In genomic region chr12:31488737-31489338, GRCh38 we compare ENCODE assay signal across 16 cellular contexts.
DNase-seq lines count a peak whose midpoint lies in the region; ATAC-seq, FAIRE-seq and TF ChIP-seq lines count a peak whose summit lies in the region.
"Had no signal": no experiment of that assay in that cellular context is flagged by ENCODE, and none has a peak within 500 bp of the region (broad histone marks: within the 10 kb centered on the region; RNA-seq: fewer than 3 reads in every experiment).

No MANE protein-coding gene starts in this region.

- no peak for TF ChIP-seq EP300 in ovary (IDR thresholded peaks at IDR 0.05)

- H3K9me3 Mint-ChIP-seq in IgD-negative memory B cell (no peaks in the 10 kb centered on the region), brain (no peaks in the 10 kb centered on the region), neural crest cell (no peaks in the 10 kb centered on the region)
- no peaks in the 10 kb centered on the region for H3K9me3 Mint-ChIP-seq in activated naive CD4-positive, alpha-beta T cell treated with anti-CD3 and anti-CD28 coated beads, Interleukin-2, amount 50 U/mL, for 72 hours
- H3K9me3 Mint-ChIP-seq: CD4-positive, alpha-beta T cell; GM23338 had no signal

- H3K27me3 ChIP-seq in ovary (no peaks in the 10 kb centered on the region), small intestine (ENCODE audit: control insufficient read depth in 2 of 2, insufficient read depth in 2 of 2, low read length in 2 of 2) (no peaks in the 10 kb centered on the region)

- intact Hi-C loops in ovary (cut with DNase I): no loop called here

- TF ChIP-seq POLR2A in GM12891 (IDR thresholded peaks at IDR 0.05; ENCODE audit: low read depth, low read length) (no peak), ovary (IDR thresholded peaks at IDR 0.05) (no peak)

- 50 to 61% (median 51%) methylated on average over 4 of the region's 4 CpGs for WGBS in ovary, 3 donors
- 76 to 87% (median 78%) methylated on average over 4 of the region's 4 CpGs for WGBS in small intestine, 3 donors

- no peak overlapping the region for H3K27ac ChIP-seq in ovary
- H3K27ac ChIP-seq in small intestine (ENCODE audit: low read depth in 1 of 2, low read length in 1 of 2): no peak overlapping the region

- H3K4me3 Mint-ChIP-seq in IgD-negative memory B cell (no peak overlapping the region), brain (no peak overlapping the region), neural crest cell (no peak overlapping the region)
- H3K4me3 Mint-ChIP-seq: B cell; CD4-positive, alpha-beta T cell; GM23338 had no signal

- H3K4me1 ChIP-seq in ovary (ENCODE audit: insufficient read depth) (peaks cover 6% of the 10 kb centered on the region), small intestine (ENCODE audit: control insufficient read depth in 2 of 2, insufficient read depth in 1 of 2, low read depth in 1 of 2, low read length in 1 of 2) (no peaks in the 10 kb centered on the region)

- TF ChIP-seq CTCF in brain (conservative IDR thresholded peaks at IDR 0.05): no peak
- TF ChIP-seq CTCF in neural crest cell (conservative IDR thresholded peaks at IDR 0.05): no peak
- no peak for TF ChIP-seq CTCF in ovary (IDR thresholded peaks at IDR 0.05)

- no peak overlapping the region for H3K4me3 ChIP-seq in ovary
- H3K4me3 ChIP-seq in small intestine (ENCODE audit: low read depth in 1 of 2, low read length in 2 of 2): no peak overlapping the region
- H3K4me3 ChIP-seq: GM23338 had no signal

- H3K27ac Mint-ChIP-seq in IgD-negative memory B cell: peak overlapping the region in 2 of 3 donors; percentile 7 to 59
- peak overlapping the region in 3 of 5 experiments; percentile 25 to 86 (median 85) for H3K27ac Mint-ChIP-seq in brain
- H3K27ac Mint-ChIP-seq in neural crest cell (ENCODE audit: unreplicated experiment): peak overlapping the region; percentile 35
- no peak overlapping the region for H3K27ac Mint-ChIP-seq in activated naive CD4-positive, alpha-beta T cell treated with anti-CD3 and anti-CD28 coated beads, Interleukin-2, amount 50 U/mL, for 72 hours
- H3K27ac Mint-ChIP-seq: B cell; CD4-positive, alpha-beta T cell; GM23338 had no signal

- peak; percentile 20 for FAIRE-seq in GM12891 (lab: Jason Lieb, UNC)
- FAIRE-seq in small intestine (lab: Jason Lieb, UNC): no peak
- FAIRE-seq: HepG2, HTR-8/SVneo had no signal

- ATAC-seq in activated naive CD4-positive, alpha-beta T cell treated with anti-CD3 and anti-CD28 coated beads, Interleukin-2, amount 50 U/mL, for 72 hours: no peak
- ATAC-seq: GM23338, HepG2 had no signal

- H3K36me3 Mint-ChIP-seq in IgD-negative memory B cell: peaks cover 3% of the 10 kb centered on the region
- H3K36me3 Mint-ChIP-seq in brain: peaks cover 27% of the 10 kb centered on the region
- H3K36me3 Mint-ChIP-seq in neural crest cell (ENCODE audit: low read depth): peaks cover 6% of the 10 kb centered on the region
- H3K36me3 Mint-ChIP-seq in activated naive CD4-positive, alpha-beta T cell treated with anti-CD3 and anti-CD28 coated beads, Interleukin-2, amount 50 U/mL, for 72 hours: no peaks in the 10 kb centered on the region

- H3K4me1 Mint-ChIP-seq in IgD-negative memory B cell: peaks cover 0 to 23% (median 6%) of the 10 kb centered on the region in 3 donors
- peaks cover 69% of the 10 kb centered on the region for H3K4me1 Mint-ChIP-seq in brain
- peaks cover 41% of the 10 kb centered on the region for H3K4me1 Mint-ChIP-seq in neural crest cell

- DNase-seq in GM12891 (ENCODE audit: insufficient read length, low spot score) (no peak), neural crest cell (ENCODE audit: low read depth, low spot score) (no peak), ovary (no peak), small intestine (no peak)
- DNase-seq in activated naive CD4-positive, alpha-beta T cell treated with anti-CD3 and anti-CD28 coated beads, Interleukin-2, amount 50 U/mL, for 72 hours (ENCODE audit: low spot score in 2 of 2): no peak
- DNase-seq: C1 segment of cervical spinal cord; Calu3; CD4-positive, alpha-beta T cell; DMS 273 treated with DMSO at 0.1 percent for 48 hours; H7 had no signal

- H3K27me3 Mint-ChIP-seq in IgD-negative memory B cell: no peaks in the 10 kb centered on the region
- no peaks in the 10 kb centered on the region for H3K27me3 Mint-ChIP-seq in brain
- no peaks in the 10 kb centered on the region for H3K27me3 Mint-ChIP-seq in neural crest cell (ENCODE audit: low read depth)
- H3K27me3 Mint-ChIP-seq: B cell; CD4-positive, alpha-beta T cell had no signal

- no peaks in the 10 kb centered on the region for H3K36me3 ChIP-seq in ovary
- H3K36me3 ChIP-seq in small intestine (ENCODE audit: control insufficient read depth in 2 of 2, insufficient read depth in 2 of 2, low read length in 2 of 2): peaks cover 0 to 7% of the 10 kb centered on the region in 2 donors

- H3K9me3 ChIP-seq in ovary (no peaks in the 10 kb centered on the region), small intestine (ENCODE audit: control insufficient read depth, low read depth) (no peaks in the 10 kb centered on the region)

TF ChIP-seq in GM12891, 5 proteins besides CTCF, POLR2A, EP300 and RAD21:
- no peak for TF ChIP-seq POLR2AphosphoS5 (IDR thresholded peaks at IDR 0.05; ENCODE audit: low read depth, low read length)
- no peak for TF ChIP-seq SPI1 (IDR thresholded peaks at IDR 0.05; ENCODE audit: low read depth, low read length)
- no peak for TF ChIP-seq POU2F2 (IDR thresholded peaks at IDR 0.05; ENCODE audit: low read depth, low read length)
- TF ChIP-seq TAF1 (IDR thresholded peaks at IDR 0.05; ENCODE audit: low read depth, low read length): no peak
- TF ChIP-seq PAX5 (IDR thresholded peaks at IDR 0.05; ENCODE audit: insufficient read depth, low read length, severe bottlenecking): no peak

Comparison
In these comparisons a context has a peak if more than half of its experiments do, and no peak if none do; other contexts are left out.
1. H3K27ac Mint-ChIP-seq: peak in IgD-negative memory B cell (2 of 3), brain (3 of 5) and neural crest cell (single experiment); none in activated naive CD4-positive, alpha-beta T cell treated with anti-CD3 and anti-CD28 coated beads, Interleukin-2, amount 50 U/mL, for 72 hours (0 of 2).